Comparison of ENCODE assay signal across 26 cellular contexts in genomic region chr15:45821390-45821789, GRCh38.
"Had no signal": no experiment of that assay in that cellular context is flagged by ENCODE, and none has a peak within 500 bp of the region (broad histone marks: within the 10 kb centered on the region; RNA-seq: fewer than 3 reads in every experiment).

No MANE protein-coding gene starts in this region.

- H3K27ac ChIP-seq: PC-9 had no signal

- H3K4me3 ChIP-seq: PC-9 had no signal

- DNase-seq: activated CD4-positive, alpha-beta memory T cell treated with anti-CD3 and anti-CD28 coated beads for 36 hours; activated CD4-positive, alpha-beta T cell treated with anti-CD3 and anti-CD28 coated beads, Interleukin-2, amount 10 ng/mL, durations not matched to agents 7 days and 5 days; activated CD4-positive, CD25-positive, alpha-beta regulatory T cell; activated CD8-positive, alpha-beta memory T cell treated with anti-CD3 and anti-CD28 coated beads for 24 hours; activated gamma-delta T cell; activated naive CD4-positive, alpha-beta T cell treated with anti-CD3 and anti-CD28 coated beads for 36 hours; activated T-cell treated with anti-CD3 and anti-CD28 coated beads for 4 hours; activated T-cell treated with anti-CD3 and anti-CD28 coated beads, Interleukin-2, amount 50 U/mL, for 48 hours; amygdala; IMR-90; Kasumi-1; KBM-7; NCI-H1092; NCI-H1694 treated with DMSO at 0.1 percent for 48 hours; NCI-H446; NCI-H524; NCI-H82; PC-9; SHP77 treated with DMSO at 0.1 percent for 48 hours; T-cell; T-helper 2 cell; T1000 had no signal

- H3K36me3 Mint-ChIP-seq: activated CD4-positive, alpha-beta memory T cell treated with anti-CD3 and anti-CD28 coated beads for 36 hours; brain; T-cell had no signal

- H3K4me1 Mint-ChIP-seq: activated CD4-positive, alpha-beta T cell treated with anti-CD3 and anti-CD28 coated beads, Interleukin-2, amount 10 ng/mL, durations not matched to agents 7 days and 5 days; activated T-helper 17 cell treated with anti-CD3 and anti-CD28 coated beads, Interleukin-2, amount 50 U/mL, for 72 hours; brain; central memory CD8-positive, alpha-beta T cell; T-cell had no signal

- H3K27ac Mint-ChIP-seq: activated CD4-positive, alpha-beta memory T cell treated with anti-CD3 and anti-CD28 coated beads for 36 hours; activated CD4-positive, alpha-beta T cell treated with anti-CD3 and anti-CD28 coated beads, Interleukin-2, amount 10 ng/mL, durations not matched to agents 7 days and 5 days; activated naive CD4-positive, alpha-beta T cell treated with anti-CD3 and anti-CD28 coated beads for 36 hours; activated naive CD8-positive, alpha-beta T cell; activated T-helper 17 cell treated with anti-CD3 and anti-CD28 coated beads, Interleukin-2, amount 50 U/mL, for 72 hours; brain; T-cell had no signal

- H3K27me3 Mint-ChIP-seq: activated CD4-positive, alpha-beta T cell treated with anti-CD3 and anti-CD28 coated beads, Interleukin-2, amount 10 ng/mL, durations not matched to agents 7 days and 5 days had no signal

- ATAC-seq: activated T-helper 17 cell treated with anti-CD3 and anti-CD28 coated beads, Interleukin-2, amount 50 U/mL, for 72 hours; T-cell had no signal

- H3K4me2 ChIP-seq: PC-9 had no signal

- H3K4me3 Mint-ChIP-seq: activated CD4-positive, alpha-beta memory T cell treated with anti-CD3 and anti-CD28 coated beads for 36 hours; activated CD4-positive, alpha-beta T cell treated with anti-CD3 and anti-CD28 coated beads, Interleukin-2, amount 10 ng/mL, durations not matched to agents 7 days and 5 days; activated naive CD4-positive, alpha-beta T cell treated with anti-CD3 and anti-CD28 coated beads for 36 hours; activated naive CD8-positive, alpha-beta T cell; activated T-helper 17 cell treated with anti-CD3 and anti-CD28 coated beads, Interleukin-2, amount 50 U/mL, for 72 hours; brain; central memory CD8-positive, alpha-beta T cell; T-cell had no signal
